In genomic region chr7:2894118-2894940, GRCh38 we compare ENCODE assay signal across 8 cellular contexts. TPM values are rescaled to one million over a fixed set of nuclear protein-coding genes. Genes with fewer than 3 reads are reported as not detected.
DNase-seq lines count a peak whose midpoint lies in the region; ATAC-seq and TF ChIP-seq lines count a peak whose summit lies in the region.

No MANE protein-coding gene starts in this region.

- TF ChIP-seq CTCF in GM13976 (IDR thresholded peaks at IDR 0.05; ENCODE audit: borderline replicate concordance, control extremely low read depth, extremely low read depth, insufficient read depth, missing control alignments), result no peak

- H3K27ac Mint-ChIP-seq in activated naive CD4-positive, alpha-beta T cell treated with anti-CD3 and anti-CD28 coated beads for 36 hours, result peak overlapping the region; percentile 96

- H3K4me1 Mint-ChIP-seq in activated naive CD4-positive, alpha-beta T cell treated with anti-CD3 and anti-CD28 coated beads for 36 hours (ENCODE audit: low read depth), result peaks cover 24% of the 10 kb centered on the region

- CTCF ChIA-PET in activated naive CD4-positive, alpha-beta T cell treated with anti-CD3 and anti-CD28 coated beads for 36 hours (lab: Charles Lee), result interaction anchor here (0.5 to 3.7 kb wide), 9 partner anchors 30 to 370 kb away, joined by 3 to 20 read pairs (median 3); no protein-coding TSS in a partner anchor

- peak overlapping the region; percentile 73 for H3K4me3 Mint-ChIP-seq in activated naive CD4-positive, alpha-beta T cell treated with anti-CD3 and anti-CD28 coated beads for 36 hours

- H3K36me3 Mint-ChIP-seq in activated naive CD4-positive, alpha-beta T cell treated with anti-CD3 and anti-CD28 coated beads for 36 hours (ENCODE audit: low read depth), result peaks cover 8% of the 10 kb centered on the region

- DNase-seq in GM13976 (ENCODE audit: low spot score) (peak; percentile 79), NAMALWA (ENCODE audit: low spot score) (peak; percentile 97), cerebellar nuclear complex (lab: John Stamatoyannopoulos, UW) (no peak), NCI-H226 (no peak), NCI-H187 (lab: John Stamatoyannopoulos, UW) (no peak)
- DNase-seq in activated naive CD4-positive, alpha-beta T cell treated with anti-CD3 and anti-CD28 coated beads for 36 hours, result peak; percentile 83
- peak; percentile 47 to 73 for DNase-seq in stimulated activated CD8-positive, alpha-beta memory T cell treated with anti-CD3 and anti-CD28 coated beads, Interleukin-7, amount 100 ng/mL, for 48 hours (ENCODE audit: extremely low read depth in 1 of 2, low read depth in 1 of 2)

- ATAC-seq in GM21737 (IDR thresholded peaks at IDR 0.05; ENCODE audit: unreplicated experiment), result peak; percentile 52

- intact Hi-C loops in activated naive CD4-positive, alpha-beta T cell treated with anti-CD3 and anti-CD28 coated beads for 36 hours (cut with micrococcal nuclease), result loop anchor here (1.0 to 5.0 kb wide), 6 partner anchors 40 to 408 kb away; partner anchors contain the start of genes CARD11 and SDK1

- in situ Hi-C loops in GM13976 (cut with MboI; ENCODE audit: low sequenced_read_pairs, unreplicated experiment), result loop anchor here (25.0 kb wide), 1 partner anchor 1018 kb away; no protein-coding TSS in a partner anchor

- no peaks in the 10 kb centered on the region for H3K27me3 Mint-ChIP-seq in activated naive CD4-positive, alpha-beta T cell treated with anti-CD3 and anti-CD28 coated beads for 36 hours (ENCODE audit: low read depth)

- peaks cover 2% of the 10 kb centered on the region for H3K9me3 Mint-ChIP-seq in activated naive CD4-positive, alpha-beta T cell treated with anti-CD3 and anti-CD28 coated beads for 36 hours

RNA-seq across cellular contexts. Expression of gene GNA12, which starts 50.2 kb away (rescaled TPM):
- total RNA-seq in activated naive CD4-positive, alpha-beta T cell treated with anti-CD3 and anti-CD28 coated beads for 36 hours, result 10 to 100 TPM; 14.1 to 15.0 TPM

Comparison
In these comparisons a context has a peak if more than half of its experiments do, and no peak if none do; other contexts are left out.
1. DNase-seq: peak in GM13976 (single experiment), NAMALWA (single experiment), activated naive CD4-positive, alpha-beta T cell treated with anti-CD3 and anti-CD28 coated beads for 36 hours (single experiment) and stimulated activated CD8-positive, alpha-beta memory T cell treated with anti-CD3 and anti-CD28 coated beads, Interleukin-7, amount 100 ng/mL, for 48 hours (2 of 2); none in cerebellar nuclear complex (0 of 2), NCI-H226 (single experiment) and NCI-H187 (0 of 2).